ENCODE assay signal across 10 cellular contexts in the genomic region with DNA sequence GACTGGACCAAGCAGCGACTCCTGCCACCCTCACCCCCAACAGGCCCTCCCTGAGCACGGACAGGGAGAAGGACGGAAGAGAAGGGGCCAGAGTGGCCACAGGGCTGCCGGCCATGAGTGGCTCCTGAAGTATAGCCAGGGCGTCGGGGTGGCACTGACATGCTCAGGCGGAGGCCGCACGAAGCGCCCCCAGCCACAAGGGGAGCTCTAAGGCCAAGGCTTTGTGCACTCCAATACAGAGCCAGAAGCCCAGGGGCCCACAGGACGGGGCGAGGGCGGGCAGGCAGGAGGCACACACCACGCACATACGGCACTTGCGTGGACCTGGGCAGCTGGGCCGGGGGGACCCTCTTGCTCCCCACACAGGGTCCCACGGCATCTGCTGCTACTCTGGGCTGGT. TPM values are rescaled to one million over a fixed set of nuclear protein-coding genes. Genes with fewer than 3 reads are reported as not detected.
DNase-seq lines count a peak whose midpoint lies in the region; ATAC-seq, FAIRE-seq and TF ChIP-seq lines count a peak whose summit lies in the region.
"Had no signal": no experiment of that assay in that cellular context is flagged by ENCODE, and none has a peak within 500 bp of the region (broad histone marks: within the 10 kb centered on the region; RNA-seq: fewer than 3 reads in every experiment).

No MANE protein-coding gene starts in this region.

- TF ChIP-seq CTCF in AG04450 (IDR thresholded peaks at IDR 0.05; ENCODE audit: low read depth, low read length) (peak; percentile 39), GM13976 (IDR thresholded peaks at IDR 0.05; ENCODE audit: borderline replicate concordance, control extremely low read depth, extremely low read depth, insufficient read depth, missing control alignments) (peak; percentile 30), WERI-Rb-1 (IDR thresholded peaks at IDR 0.05; ENCODE audit: low read depth, low read length) (peak; percentile 76), keratinocyte (optimal IDR thresholded peaks at IDR 0.05 in 1 of 3, IDR thresholded peaks at IDR 0.05 in 1 of 3, conservative IDR thresholded peaks at IDR 0.05 in 1 of 3; ENCODE audit: extremely low read depth in 1 of 3, insufficient read depth in 2 of 3, low read length in 3 of 3) (peak; percentile 19 to 30 (median 27))

- no peaks in the 10 kb centered on the region for H3K4me1 ChIP-seq in keratinocyte (ENCODE audit: control insufficient read depth, extremely low read depth, insufficient read depth, low read length)

- H3K9ac ChIP-seq in keratinocyte (ENCODE audit: control insufficient read depth, extremely low read depth, insufficient read depth, low read length): no peak overlapping the region

- no peaks in the 10 kb centered on the region for H3K27me3 ChIP-seq in AG04450 (ENCODE audit: control insufficient read depth, insufficient read depth, low read length)
- H3K27me3 ChIP-seq in WERI-Rb-1 (ENCODE audit: insufficient read depth, low read depth, severe bottlenecking): no peaks in the 10 kb centered on the region
- H3K27me3 ChIP-seq in keratinocyte (ENCODE audit: control insufficient read depth, extremely low read depth, insufficient read depth, low read length): no peaks in the 10 kb centered on the region

- FAIRE-seq in keratinocyte (lab: Jason Lieb, UNC): no peak

- no peak for ATAC-seq in GM18909 (IDR thresholded peaks at IDR 0.05; ENCODE audit: poor library complexity, unreplicated experiment)

- H3K36me3 ChIP-seq in WERI-Rb-1 (peaks cover 28% of the 10 kb centered on the region), keratinocyte (ENCODE audit: control insufficient read depth in 2 of 2, extremely low read depth in 1 of 2, insufficient read depth in 2 of 2, low read length in 2 of 2) (peaks cover 3 to 34% of the 10 kb centered on the region in 2 experiments)

- CTCF ChIA-PET in AG04450 (lab: Charles Lee): interaction anchor here (0.7 to 2.6 kb wide), 4 partner anchors 10 to 122 kb away, joined by 3 to 9 read pairs (median 4); no protein-coding TSS in a partner anchor

- H3K9me3 ChIP-seq in AG04450 (ENCODE audit: control insufficient read depth, insufficient read depth, low read length) (no peaks in the 10 kb centered on the region; the same call in none of the 2 replicates), WERI-Rb-1 (ENCODE audit: severe bottlenecking) (no peaks in the 10 kb centered on the region), keratinocyte (ENCODE audit: control insufficient read depth, low read depth, low read length) (no peaks in the 10 kb centered on the region)

- POLR2A ChIA-PET in AG04450 (lab: Yijun Ruan, JAX): no interaction called here

- no peaks in the 10 kb centered on the region for H3K79me2 ChIP-seq in keratinocyte (ENCODE audit: control insufficient read depth, insufficient read depth, low read length)

- DNase-seq in AG04450 (ENCODE audit: low read depth, low spot score): no peak
- DNase-seq in GM13976 (ENCODE audit: low spot score): no peak
- DNase-seq in WERI-Rb-1: peak; percentile 41
- no peak for DNase-seq in keratinocyte (ENCODE audit: low read depth, low spot score)
- DNase-seq in GM19240 (ENCODE audit: insufficient read length, low spot score): no peak
- DNase-seq in NCI-H2196 (lab: John Stamatoyannopoulos, UW; ENCODE audit: unreplicated experiment): no peak
- DNase-seq in NCI-H2029 treated with DMSO at 0.1 percent for 48 hours (lab: John Stamatoyannopoulos, UW): no peak
- DNase-seq: left cardiac atrium, trophoblast cell had no signal

- no peak overlapping the region for H3K4me2 ChIP-seq in keratinocyte (ENCODE audit: control insufficient read depth, extremely low read depth, insufficient read depth, low read depth, low read length)

- dilution Hi-C loops in keratinocyte (cut with MboI; ENCODE audit: extremely low pct_ligation_motif_present, low sequenced_read_pairs): no loop called here

- in situ Hi-C loops in GM13976 (cut with MboI; ENCODE audit: low sequenced_read_pairs, unreplicated experiment): loop anchor here (25.0 kb wide), 2 partner anchors 339 to 739 kb away; partner anchors contain the start of gene CYP4F3

- H3K4me3 ChIP-seq in AG04450 (ENCODE audit: low read depth, low read length) (no peak overlapping the region), WERI-Rb-1 (ENCODE audit: low read depth, low read length) (no peak overlapping the region), keratinocyte (ENCODE audit: control insufficient read depth in 2 of 3, extremely low read depth in 1 of 3, insufficient read depth in 2 of 3, low read depth in 1 of 3, low read length in 3 of 3) (no peak overlapping the region)

- H4K20me1 ChIP-seq in keratinocyte (ENCODE audit: control insufficient read depth, extremely low read depth, insufficient read depth, low read length): no peaks in the 10 kb centered on the region

- H3K9me1 ChIP-seq in keratinocyte (ENCODE audit: control insufficient read depth, extremely low read depth, insufficient read depth, low read length): no peaks in the 10 kb centered on the region

- H3K27ac ChIP-seq in AG04450 (ENCODE audit: low read depth, low read length): no peak overlapping the region
- H3K27ac ChIP-seq in WERI-Rb-1: no peak overlapping the region
- H3K27ac ChIP-seq in keratinocyte (ENCODE audit: control insufficient read depth, insufficient read depth, low read length): no peak overlapping the region

- H2AFZ ChIP-seq in keratinocyte (ENCODE audit: control insufficient read depth, low read length): no peak overlapping the region

RNA-seq across cellular contexts. Expression of gene KLF2, which starts 52.0 kb away (rescaled TPM):
- polyA plus RNA-seq in AG04450 (2011; rRNA removed): 0.60 and 1.5 TPM in 2 replicates
- 1.2 and 1.4 TPM in 2 replicates for polyA minus RNA-seq in AG04450 (2011; rRNA and poly(A)+ RNA removed)
- 0.09 TPM in 1 of 3 replicates, not detected in the others for polyA plus RNA-seq in keratinocyte
- polyA plus RNA-seq in keratinocyte (2011; ENCODE audit: low read depth): 0.30 TPM
- 0.06 and 0.08 TPM in 2 replicates for polyA plus RNA-seq in keratinocyte (2011; cell fraction: cytosol; rRNA removed)
- 0.10 and 0.13 TPM in 2 replicates for polyA plus RNA-seq in keratinocyte (2011; cell fraction: nucleus; rRNA removed)
- 0.17 and 0.30 TPM in 2 replicates for polyA plus RNA-seq in keratinocyte (2012; ENCODE audit: low replicate concordance)
- polyA minus RNA-seq in keratinocyte: 0.23 TPM in 1 of 3 replicates, not detected in the others
- polyA minus RNA-seq in keratinocyte (2011; cell fraction: cytosol; rRNA and poly(A)+ RNA removed): not detected
- 0.32 TPM in 1 of 2 replicates, not detected in the other for polyA minus RNA-seq in keratinocyte (2011; cell fraction: nucleus; rRNA and poly(A)+ RNA removed)
